10 cellular contexts compared by ENCODE assay signal in genomic region chr2:131156452-131157149, GRCh38. TPM values are rescaled to one million over a fixed set of nuclear protein-coding genes. Genes with fewer than 3 reads are reported as not detected.
A peak's percentile ranks its signal among the peaks of the same experiment; 100 is the strongest.
DNase-seq lines count a peak whose midpoint lies in the region; ATAC-seq, FAIRE-seq and TF ChIP-seq lines count a peak whose summit lies in the region.
"Had no signal": no experiment of that assay in that cellular context is flagged by ENCODE, and none has a peak within 500 bp of the region (broad histone marks: within the 10 kb centered on the region; RNA-seq: fewer than 3 reads in every experiment).

No MANE protein-coding gene starts in this region.

- H4K20me1 ChIP-seq in OCI-LY1 (ENCODE audit: insufficient read depth, low read length) = no peaks in the 10 kb centered on the region

- H3K4me3 ChIP-seq in OCI-LY1 (ENCODE audit: low read depth, low read length, poor library complexity, severe bottlenecking) = no peak overlapping the region
- H3K4me3 ChIP-seq in epithelial cell of proximal tubule (ENCODE audit: low read depth, low read length) = no peak overlapping the region
- H3K4me3 ChIP-seq: transverse colon had no signal

- peak; percentile 34 for ATAC-seq in GM19397 (IDR thresholded peaks at IDR 0.05; ENCODE audit: unreplicated experiment)
- no peak for ATAC-seq in esophagus mucosa

- peak overlapping the region; percentile 4; the same call in 1 of the 2 replicates for H3K4me2 ChIP-seq in OCI-LY1 (ENCODE audit: low read length)

- H3K27ac Mint-ChIP-seq in Calu3 (ENCODE audit: unreplicated experiment) = no peak overlapping the region

- DNase-seq in Calu3 (peak; percentile 30), epithelial cell of proximal tubule (ENCODE audit: low read depth) (no peak), frontal cortex (ENCODE audit: low spot score in 2 of 2) (no peak), NCI-H2081 treated with DMSO at 0.1 percent for 48 hours (lab: John Stamatoyannopoulos, UW) (no peak), NCI-H446 treated with DMSO at 0.1 percent for 48 hours (lab: John Stamatoyannopoulos, UW) (no peak)
- DNase-seq: NCI-H1436, transverse colon had no signal

- H3K9me3 Mint-ChIP-seq in Calu3 (ENCODE audit: low read depth, unreplicated experiment) = no peaks in the 10 kb centered on the region

- H3K4me1 ChIP-seq in OCI-LY1 (ENCODE audit: insufficient read depth, low read length, severe bottlenecking) = peaks cover 8% of the 10 kb centered on the region
- H3K4me1 ChIP-seq: transverse colon had no signal

- no TSS peak for BruUV-seq in Calu3 (replicated peaks; lab: Mats Ljungman, UMichigan)

- CTCF ChIA-PET in Calu3 (lab: Charles Lee) = interaction anchor here (0.7 kb wide), 1 partner anchor 645 kb away, joined by 3 read pairs; no protein-coding TSS in a partner anchor

- no peaks in the 10 kb centered on the region for H3F3A ChIP-seq in OCI-LY1 (ENCODE audit: insufficient read depth, low read length)

- no peaks in the 10 kb centered on the region for H3K9me2 ChIP-seq in OCI-LY1 (ENCODE audit: low read depth, low read length)

- H3K4me3 Mint-ChIP-seq in Calu3 (ENCODE audit: low read depth, unreplicated experiment) = no peak overlapping the region

- peaks cover 8% of the 10 kb centered on the region for H3K4me1 Mint-ChIP-seq in Calu3 (ENCODE audit: low read depth, unreplicated experiment)

- no peak overlapping the region for H3K27ac ChIP-seq in OCI-LY1 (ENCODE audit: low read depth, low read length, poor library complexity, severe bottlenecking)
- H3K27ac ChIP-seq: transverse colon had no signal

- peak; percentile 17 for TF ChIP-seq CTCF in Calu3 (IDR thresholded peaks at IDR 0.05; ENCODE audit: unreplicated experiment)
- no peak for TF ChIP-seq CTCF in OCI-LY1 (IDR thresholded peaks at IDR 0.05; ENCODE audit: low read length)
- TF ChIP-seq CTCF in epithelial cell of proximal tubule (conservative IDR thresholded peaks at IDR 0.05; ENCODE audit: low read depth, low read length) = peak; percentile 34

- FAIRE-seq in frontal cortex (lab: Jason Lieb, UNC) = no peak

- no peaks in the 10 kb centered on the region for H3K27me3 ChIP-seq in OCI-LY1 (ENCODE audit: insufficient read depth, low read length)
- H3K27me3 ChIP-seq: transverse colon had no signal

- no peaks in the 10 kb centered on the region for H3K36me3 ChIP-seq in OCI-LY1 (ENCODE audit: insufficient read depth, low read length)
- H3K36me3 ChIP-seq: transverse colon had no signal

- H3K9me3 ChIP-seq in OCI-LY1 (ENCODE audit: low read length) = no peaks in the 10 kb centered on the region
- H3K9me3 ChIP-seq: transverse colon had no signal

- no peak overlapping the region for H2AFZ ChIP-seq in OCI-LY1 (ENCODE audit: low read length)

- intact Hi-C loops in Calu3 (cut with micrococcal nuclease; ENCODE audit: unreplicated experiment) = loop anchor here (10.0 kb wide), 3 partner anchors 258 to 648 kb away; partner anchors contain the start of gene MZT2A

- H3K27me3 Mint-ChIP-seq in Calu3 (ENCODE audit: unreplicated experiment) = peaks cover 19% of the 10 kb centered on the region

- no peak overlapping the region for H3K9ac ChIP-seq in OCI-LY1 (ENCODE audit: low read length)

- no peaks in the 10 kb centered on the region for H3K36me3 Mint-ChIP-seq in Calu3 (ENCODE audit: insufficient read depth, unreplicated experiment)

- H3K79me2 ChIP-seq in OCI-LY1 (ENCODE audit: insufficient read depth, low read length) = no peaks in the 10 kb centered on the region

RNA-seq across cellular contexts. Expression of gene PLEKHB2, which starts 51.5 kb away (rescaled TPM):
- 112 and 113 TPM in 2 replicates for total RNA-seq in Calu3 (2022)
- 94.0 and 131 TPM in 2 replicates for total RNA-seq in epithelial cell of proximal tubule
- 30.8 TPM for total RNA-seq in esophagus mucosa
- total RNA-seq in frontal cortex = 114 TPM

RNA-seq across cellular contexts. Expression of gene POTEE, which starts 52.7 kb away (rescaled TPM):
- 0.17 and 0.31 TPM in 2 replicates for total RNA-seq in Calu3 (2022)
- total RNA-seq in epithelial cell of proximal tubule = not detected in 2 replicates
- 0.12 TPM for total RNA-seq in esophagus mucosa
- total RNA-seq in frontal cortex = not detected
- total RNA-seq: transverse colon had no signal
